Comparison of ENCODE assay signal across 8 cellular contexts in genomic region chr17:81429353-81429774, GRCh38. TPM values are rescaled to one million over a fixed set of nuclear protein-coding genes. Genes with fewer than 3 reads are reported as not detected.
DNase-seq lines count a peak whose midpoint lies in the region; ATAC-seq and TF ChIP-seq lines count a peak whose summit lies in the region.

No MANE protein-coding gene starts in this region.

- H3K4me3 Mint-ChIP-seq in natural killer cell treated with Interleukin-12 subunit alpha and Interleukin-12 subunit beta and Interleukin-15 and Interleukin-18, amount 100 ng/mL, for 72 hours: no peak overlapping the region

- peak overlapping the region in 51 of 59 donors; percentile 16 to 97 (median 88) for H3K27ac ChIP-seq in dorsolateral prefrontal cortex

- H3K27me3 ChIP-seq in dorsolateral prefrontal cortex: no peaks in the 10 kb centered on the region

- peaks cover 0 to 2% of the 10 kb centered on the region in 2 donors for H3K27me3 Mint-ChIP-seq in natural killer cell treated with Interleukin-12 subunit alpha and Interleukin-12 subunit beta and Interleukin-15 and Interleukin-18, amount 100 ng/mL, for 72 hours

- ATAC-seq in GM19397 (IDR thresholded peaks at IDR 0.05; ENCODE audit: unreplicated experiment) (no peak), HG03108 (IDR thresholded peaks at IDR 0.05; ENCODE audit: unreplicated experiment) (no peak)
- no peak for ATAC-seq in natural killer cell treated with Interleukin-12 subunit alpha and Interleukin-12 subunit beta and Interleukin-15 and Interleukin-18, amount 100 ng/mL, for 72 hours

- no peaks in the 10 kb centered on the region for H3K36me3 Mint-ChIP-seq in natural killer cell treated with Interleukin-12 subunit alpha and Interleukin-12 subunit beta and Interleukin-15 and Interleukin-18, amount 100 ng/mL, for 72 hours

- DNase-seq in GM04504 (ENCODE audit: low read depth) (peak; percentile 53), NCI-H446 treated with DMSO at 0.1 percent for 48 hours (lab: John Stamatoyannopoulos, UW) (peak; percentile 63), dorsolateral prefrontal cortex (peak; percentile 76 to 92 (median 84)), nucleus accumbens (lab: John Stamatoyannopoulos, UW) (peak in 55 of 56 donors; percentile 21 to 94 (median 80)), NCI-H187 treated with DMSO at 0.1 percent for 48 hours (lab: John Stamatoyannopoulos, UW) (no peak)
- no peak for DNase-seq in natural killer cell treated with Interleukin-12 subunit alpha and Interleukin-12 subunit beta and Interleukin-15 and Interleukin-18, amount 100 ng/mL, for 72 hours (ENCODE audit: low spot score)

- H3K9me3 Mint-ChIP-seq in natural killer cell treated with Interleukin-12 subunit alpha and Interleukin-12 subunit beta and Interleukin-15 and Interleukin-18, amount 100 ng/mL, for 72 hours: no peaks in the 10 kb centered on the region

- no peak overlapping the region for H3K27ac Mint-ChIP-seq in natural killer cell treated with Interleukin-12 subunit alpha and Interleukin-12 subunit beta and Interleukin-15 and Interleukin-18, amount 100 ng/mL, for 72 hours

- H3K4me3 ChIP-seq in dorsolateral prefrontal cortex: peak overlapping the region in 43 of 59 donors; percentile 1 to 51 (median 30)

- H3K4me1 Mint-ChIP-seq in natural killer cell treated with Interleukin-12 subunit alpha and Interleukin-12 subunit beta and Interleukin-15 and Interleukin-18, amount 100 ng/mL, for 72 hours (ENCODE audit: low read depth in 2 of 2): no peaks in the 10 kb centered on the region

- intact Hi-C loops in dorsolateral prefrontal cortex (cut with DNase I): loop anchor here in 1 of 2 donors (5.0 to 10.0 kb wide), 2 partner anchors 132 to 545 kb away; partner anchors contain the start of genes ASPSCR1 and SLC38A10

- peak in 1 of 56 donors; percentile 6 for TF ChIP-seq CTCF in dorsolateral prefrontal cortex (IDR thresholded peaks at IDR 0.05 in 54 of 56, conservative IDR thresholded peaks at IDR 0.05 in 2 of 56; ENCODE audit: low read depth in 1 of 56, partially characterized antibody in 56 of 56)

RNA-seq across cellular contexts. Expression of gene BAHCC1, which starts 34.1 kb away (rescaled TPM):
- total RNA-seq in dorsolateral prefrontal cortex: 10 to 100 TPM; 25.1 to 66.1 (median 38.0) TPM
- under 1 TPM; 0.52 to 0.84 TPM for total RNA-seq in natural killer cell treated with Interleukin-12 subunit alpha and Interleukin-12 subunit beta and Interleukin-15 and Interleukin-18, amount 100 ng/mL, for 72 hours

Comparison
In these comparisons a context has a peak if more than half of its experiments do, and no peak if none do; other contexts are left out.
1. DNase-seq: peak in GM04504 (single experiment), NCI-H446 treated with DMSO at 0.1 percent for 48 hours (single experiment), dorsolateral prefrontal cortex (10 of 10) and nucleus accumbens (55 of 56); none in NCI-H187 treated with DMSO at 0.1 percent for 48 hours (single experiment) and natural killer cell treated with Interleukin-12 subunit alpha and Interleukin-12 subunit beta and Interleukin-15 and Interleukin-18, amount 100 ng/mL, for 72 hours (single experiment).
2. RNA of gene BAHCC1, which starts 34.1 kb away (total RNA-seq): 25.1 to 66.1 TPM in dorsolateral prefrontal cortex; 0.52 to 0.84 TPM in natural killer cell treated with Interleukin-12 subunit alpha and Interleukin-12 subunit beta and Interleukin-15 and Interleukin-18, amount 100 ng/mL, for 72 hours; every median in the first group is over 10 times any median in the second.